In the genomic region with DNA sequence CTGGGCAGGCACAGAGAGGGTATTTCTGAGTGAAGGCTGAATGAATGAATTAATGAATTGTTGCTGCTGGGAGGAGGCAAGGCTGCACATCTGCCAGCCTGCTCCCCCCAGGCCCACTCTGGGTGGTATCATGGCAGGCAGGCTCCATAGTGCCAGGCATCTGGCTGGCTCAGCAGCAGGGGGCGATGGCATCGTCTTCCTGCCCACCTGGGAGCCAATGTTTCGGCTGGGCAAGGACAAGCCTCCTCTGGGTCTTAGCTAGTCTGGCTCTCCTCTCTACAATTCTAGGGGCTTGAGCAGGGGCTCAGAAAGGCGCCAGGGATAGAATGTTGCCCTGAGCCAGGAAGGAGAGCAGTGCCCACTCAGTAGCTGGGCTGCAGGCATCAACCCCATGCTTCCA, we compare ENCODE assay signal across 13 cellular contexts. TPM values are rescaled to one million over a fixed set of nuclear protein-coding genes. Genes with fewer than 3 reads are reported as not detected.
A peak's percentile ranks its signal among the peaks of the same experiment; 100 is the strongest.
DNase-seq lines count a peak whose midpoint lies in the region; ATAC-seq, FAIRE-seq and TF ChIP-seq lines count a peak whose summit lies in the region.
"Had no signal": no experiment of that assay in that cellular context is flagged by ENCODE, and none has a peak within 500 bp of the region (broad histone marks: within the 10 kb centered on the region; RNA-seq: fewer than 3 reads in every experiment).

No MANE protein-coding gene starts in this region.

- H3K79me2 ChIP-seq in HepG2 (ENCODE audit: insufficient read depth, low read length) = no peaks in the 10 kb centered on the region
- H3K79me2 ChIP-seq in OCI-LY1 (ENCODE audit: insufficient read depth, low read length) = peaks cover 6% of the 10 kb centered on the region; the same call in 1 of the 2 replicates

- H3K4me3 ChIP-seq in HepG2 (replicated peaks in 1 of 3; ENCODE audit: insufficient read depth in 1 of 3, low read depth in 2 of 3, low read length in 3 of 3) (no peak overlapping the region), right lobe of liver (no peak overlapping the region), OCI-LY1 (ENCODE audit: low read depth, low read length, poor library complexity, severe bottlenecking) (no peak overlapping the region), upper lobe of right lung (no peak overlapping the region), testis (no peak overlapping the region)
- H3K4me3 ChIP-seq: breast epithelium, gastroesophageal sphincter, GM23248, psoas muscle had no signal

- in situ Hi-C loops in HepG2 (cut with HindIII; ENCODE audit: extremely low pct_ligation_motif_present, low pct_unique_long_range_greater_than_20kb) = no loop called here

- H3F3A ChIP-seq in OCI-LY1 (ENCODE audit: insufficient read depth, low read length) = no peaks in the 10 kb centered on the region

- TF ChIP-seq POLR2A in HepG2 (IDR thresholded peaks at IDR 0.05; ENCODE audit: insufficient read depth in 1 of 2, low read depth in 2 of 2, low read length in 2 of 2) = peak in 1 of 2 experiments; percentile 13; a peak in 1 of 4 replicates
- no peak for TF ChIP-seq POLR2A in right lobe of liver (IDR thresholded peaks at IDR 0.05)
- TF ChIP-seq POLR2A in testis (IDR thresholded peaks at IDR 0.05) = no peak

- H3K4me2 ChIP-seq in HepG2 (ENCODE audit: low read depth, low read length) (no peak overlapping the region), OCI-LY1 (ENCODE audit: low read length) (no peak overlapping the region)

- intact Hi-C loops in HepG2 (cut with micrococcal nuclease; ENCODE audit: unreplicated experiment) (no loop called here), right lobe of liver (cut with DNase I) (loop anchor here in 1 of 2 donors (5.0 kb wide), 1 partner anchor 105 kb away; no protein-coding TSS in a partner anchor), upper lobe of right lung (cut with DNase I) (no loop called here), testis (cut with DNase I; ENCODE audit: low total_unique reads) (no loop called here)
- intact Hi-C loops in dendritic cell treated with granulocyte-macrophage colony-stimulating factor and Interleukin-4, amounts not matched to agents 40 ng/mL and 50 ng/mL, for 4 days (cut with micrococcal nuclease) = no loop called here

- no peaks in the 10 kb centered on the region for H3K9me3 Mint-ChIP-seq in dendritic cell treated with granulocyte-macrophage colony-stimulating factor and Interleukin-4, amounts not matched to agents 40 ng/mL and 50 ng/mL, for 4 days
- H3K9me3 Mint-ChIP-seq: WTC11 had no signal

- H4K20me1 ChIP-seq in HepG2 (ENCODE audit: insufficient read depth, low read length) (peaks cover 10% of the 10 kb centered on the region), OCI-LY1 (ENCODE audit: insufficient read depth, low read length) (no peaks in the 10 kb centered on the region)

- TF ChIP-seq CTCF in HepG2 (CRISPR knock-in tag; IDR thresholded peaks at IDR 0.05) (0 out of 2 replicates have a peak, but pooled peaks have one; percentile 14), right lobe of liver (IDR thresholded peaks at IDR 0.05) (no peak), OCI-LY1 (IDR thresholded peaks at IDR 0.05; ENCODE audit: low read length) (peak; percentile 38; the same call in 1 of the 2 replicates), upper lobe of right lung (IDR thresholded peaks at IDR 0.05) (no peak), testis (IDR thresholded peaks at IDR 0.05) (no peak)

- peaks cover 71% of the 10 kb centered on the region for H3K36me3 Mint-ChIP-seq in dendritic cell treated with granulocyte-macrophage colony-stimulating factor and Interleukin-4, amounts not matched to agents 40 ng/mL and 50 ng/mL, for 4 days (ENCODE audit: low read depth)

- DNase-seq in HepG2 (ENCODE audit: low spot score) = no peak
- DNase-seq in right lobe of liver = no peak
- peak; percentile 34 for DNase-seq in upper lobe of right lung
- DNase-seq in testis = no peak
- no peak for DNase-seq in central memory CD4-positive, alpha-beta T cell
- no peak for DNase-seq in anterior cingulate cortex (lab: John Stamatoyannopoulos, UW)
- DNase-seq: GM23248 had no signal

- no peak for TF ChIP-seq RAD21 in HepG2 (CRISPR knock-in tag; IDR thresholded peaks at IDR 0.05)

- H3K27ac ChIP-seq in HepG2 (ENCODE audit: extremely low read length, insufficient read depth, low read length) (no peak overlapping the region), right lobe of liver (no peak overlapping the region), OCI-LY1 (ENCODE audit: low read depth, low read length, poor library complexity, severe bottlenecking) (peak overlapping the region; percentile 92), upper lobe of right lung (no peak overlapping the region), testis (no peak overlapping the region)
- H3K27ac ChIP-seq: gastroesophageal sphincter, GM23248, psoas muscle had no signal

- no peaks in the 10 kb centered on the region for H3K9me2 ChIP-seq in OCI-LY1 (ENCODE audit: low read depth, low read length)

- H3K27me3 ChIP-seq in HepG2 (ENCODE audit: control insufficient read depth in 1 of 2, insufficient read depth in 2 of 2, low read length in 2 of 2) (peaks cover 1 to 12% of the 10 kb centered on the region in 2 experiments; a peak in 3 of 5 replicates), right lobe of liver (no peaks in the 10 kb centered on the region), OCI-LY1 (ENCODE audit: insufficient read depth, low read length) (no peaks in the 10 kb centered on the region), upper lobe of right lung (no peaks in the 10 kb centered on the region), testis (no peaks in the 10 kb centered on the region)
- H3K27me3 ChIP-seq: breast epithelium, gastroesophageal sphincter had no signal

- no peak for ATAC-seq in HepG2
- ATAC-seq in right lobe of liver = no peak
- no peak for ATAC-seq in upper lobe of right lung
- ATAC-seq: gastroesophageal sphincter had no signal

- POLR2A ChIA-PET in HepG2 (lab: Yijun Ruan, JAX) = interaction anchor here (1.0 kb wide), 1 partner anchor 9 kb away, joined by 3 read pairs; no protein-coding TSS in a partner anchor

- H3K27me3 Mint-ChIP-seq in dendritic cell treated with granulocyte-macrophage colony-stimulating factor and Interleukin-4, amounts not matched to agents 40 ng/mL and 50 ng/mL, for 4 days = peaks cover 5% of the 10 kb centered on the region

- H3K4me1 ChIP-seq in HepG2 (ENCODE audit: insufficient read depth, low read length) (peaks cover 13% of the 10 kb centered on the region), right lobe of liver (peaks cover 0 to 8% (median 0%) of the 10 kb centered on the region in 4 donors), OCI-LY1 (ENCODE audit: insufficient read depth, low read length, severe bottlenecking) (peaks cover 48% of the 10 kb centered on the region), upper lobe of right lung (no peaks in the 10 kb centered on the region), testis (peaks cover 4% of the 10 kb centered on the region)

- BruUV-seq in HepG2 (replicated peaks; lab: Mats Ljungman, UMichigan) = no TSS peak

- no peak overlapping the region for H3K4me3 Mint-ChIP-seq in dendritic cell treated with granulocyte-macrophage colony-stimulating factor and Interleukin-4, amounts not matched to agents 40 ng/mL and 50 ng/mL, for 4 days
- H3K4me3 Mint-ChIP-seq: WTC11 had no signal

- no peak for FAIRE-seq in HepG2 (lab: Jason Lieb, UNC)

- H3K9me3 ChIP-seq in HepG2 (ENCODE audit: low read length) (no peaks in the 10 kb centered on the region), right lobe of liver (no peaks in the 10 kb centered on the region), OCI-LY1 (ENCODE audit: low read length) (no peaks in the 10 kb centered on the region), upper lobe of right lung (no peaks in the 10 kb centered on the region), testis (no peaks in the 10 kb centered on the region)
- H3K9me3 ChIP-seq: breast epithelium, gastroesophageal sphincter, psoas muscle had no signal

- WGBS in HepG2 (ENCODE audit: low lambda C conversion rate) = no CpG with 5 or more reads among the region's 4 CpGs
- no CpG with 5 or more reads among the region's 4 CpGs for WGBS in right lobe of liver (ENCODE audit: insufficient coverage, low coverage, low lambda C conversion rate, missing lambda C conversion rate)
- 85 to 88% methylated on average over 3 to 4 of the region's 4 CpGs for WGBS in testis, 2 donors

- TF ChIP-seq EP300 in HepG2 (IDR thresholded peaks at IDR 0.05; ENCODE audit: low read depth in 2 of 2, low read length in 2 of 2) (no peak), HepG2 (CRISPR knock-in tag; IDR thresholded peaks at IDR 0.05; ENCODE audit: borderline replicate concordance) (no peak)

- H3K36me3 ChIP-seq in HepG2 (replicated peaks in 1 of 2; ENCODE audit: control insufficient read depth in 1 of 2, insufficient read depth in 2 of 2, low read length in 2 of 2) (peaks cover 17 to 34% of the 10 kb centered on the region in 2 experiments), right lobe of liver (peaks cover 10 to 33% (median 14%) of the 10 kb centered on the region in 4 donors), OCI-LY1 (ENCODE audit: insufficient read depth, low read length) (peaks cover 42% of the 10 kb centered on the region; the same call in 1 of the 2 replicates), upper lobe of right lung (peaks cover 43% of the 10 kb centered on the region), testis (ENCODE audit: low read depth, missing control alignments) (no peaks in the 10 kb centered on the region)

- H2AFZ ChIP-seq in HepG2 (ENCODE audit: low read length) (no peak overlapping the region), OCI-LY1 (ENCODE audit: low read length) (no peak overlapping the region)
- H2AFZ ChIP-seq: GM23248 had no signal

- H3K4me1 Mint-ChIP-seq in dendritic cell treated with granulocyte-macrophage colony-stimulating factor and Interleukin-4, amounts not matched to agents 40 ng/mL and 50 ng/mL, for 4 days (ENCODE audit: low read depth) = peaks cover 65% of the 10 kb centered on the region

- H3K9ac ChIP-seq in HepG2 (ENCODE audit: insufficient read depth, low read depth, low read length) = no peak overlapping the region
- H3K9ac ChIP-seq in OCI-LY1 (ENCODE audit: low read length) = no peak overlapping the region
- H3K9ac ChIP-seq: GM23248 had no signal

- CTCF ChIA-PET in HepG2 (lab: Yijun Ruan, JAX; ENCODE audit: low intra/inter-chr PET ratio, low total read pairs) = no interaction called here

- peak overlapping the region; percentile 47 for H3K27ac Mint-ChIP-seq in dendritic cell treated with granulocyte-macrophage colony-stimulating factor and Interleukin-4, amounts not matched to agents 40 ng/mL and 50 ng/mL, for 4 days
- H3K27ac Mint-ChIP-seq: WTC11 had no signal

RNA-seq across cellular contexts. Expression of gene TLR9, which starts 1.7 kb away (rescaled TPM):
- total RNA-seq in HepG2 (2016; rRNA removed; fragmentation: Illumina TruSeq; extraction: Trizol) = not detected in 2 replicates
- total RNA-seq in HepG2 (2016; cell fraction: cytosol; rRNA removed; fragmentation: Illumina TruSeq; extraction: Trizol; ENCODE audit: low read depth) = not detected in 2 replicates
- total RNA-seq in HepG2 (2016; cell fraction: insoluble cytoplasmic fraction; rRNA removed; fragmentation: Illumina TruSeq; extraction: Trizol) = not detected in 2 replicates
- total RNA-seq in HepG2 (2016; cell fraction: membrane; rRNA removed; fragmentation: Illumina TruSeq; extraction: Trizol) = not detected in 2 replicates
- not detected in 2 replicates for total RNA-seq in HepG2 (2016; cell fraction: nucleus; rRNA removed; fragmentation: Illumina TruSeq; extraction: Trizol)
- polyA plus RNA-seq in HepG2 (2011; rRNA removed) = 0.08 TPM in 1 of 2 replicates, not detected in the other
- 0.01 TPM in 2 replicates for polyA plus RNA-seq in HepG2 (2011; cell fraction: cytosol; rRNA removed)
- 0.88 and 0.95 TPM in 2 replicates for polyA plus RNA-seq in HepG2 (2011; cell fraction: nucleus; rRNA removed)
- 0.31 TPM in 1 of 2 replicates, not detected in the other for polyA plus RNA-seq in HepG2 (2012)
- polyA plus RNA-seq in HepG2 (2016; cell fraction: cytosol; fragmentation: Illumina TruSeq; extraction: Trizol; ENCODE audit: low read depth) = not detected in 2 replicates
- polyA plus RNA-seq in HepG2 (2016; cell fraction: insoluble cytoplasmic fraction; fragmentation: Illumina TruSeq; extraction: Trizol; ENCODE audit: low read depth) = not detected in 2 replicates
- polyA plus RNA-seq in HepG2 (2016; cell fraction: membrane; fragmentation: Illumina TruSeq; extraction: Trizol; ENCODE audit: low read depth) = not detected in 2 replicates
- polyA plus RNA-seq in HepG2 (2016; cell fraction: nucleus; fragmentation: Illumina TruSeq; extraction: Trizol; ENCODE audit: insufficient read depth, low read depth) = not detected in 2 replicates
- polyA minus RNA-seq in HepG2 (2011; rRNA and poly(A)+ RNA removed; ENCODE audit: low replicate concordance) = 0.14 TPM in 1 of 2 replicates, not detected in the other
- not detected in 2 replicates for polyA minus RNA-seq in HepG2 (2011; cell fraction: cytosol; rRNA and poly(A)+ RNA removed)
- 0.25 and 0.26 TPM in 2 replicates for polyA minus RNA-seq in HepG2 (2011; cell fraction: nucleus; rRNA and poly(A)+ RNA removed)
- under 1 TPM in 4 of 6 experiments, not detected in 2; 0.12 to 0.59 (median 0.24) TPM for total RNA-seq in right lobe of liver
- total RNA-seq in upper lobe of right lung = 0.87 TPM
- under 1 TPM; 0.08 to 0.25 TPM for total RNA-seq in testis
- 0.20 TPM for polyA plus RNA-seq in testis (ENCODE audit: insufficient read depth, low read depth, low replicate concordance)
- total RNA-seq: gastroesophageal sphincter, GM23248, WTC11 had no signal
- polyA plus RNA-seq: GM23248 had no signal

RNA-seq across cellular contexts. Expression of gene TWF2, which starts 11.8 kb away (rescaled TPM):
- total RNA-seq in HepG2 (2016; rRNA removed; fragmentation: Illumina TruSeq; extraction: Trizol) (45.5 and 49.1 TPM in 2 replicates), right lobe of liver (10 to 100 TPM; 12.9 to 34.4 (median 23.7) TPM), upper lobe of right lung (50.4 TPM), testis (10 to 100 TPM; 36.5 to 58.1 TPM)
- total RNA-seq in HepG2 (2016; cell fraction: cytosol; rRNA removed; fragmentation: Illumina TruSeq; extraction: Trizol; ENCODE audit: low read depth) = 9.3 and 10.4 TPM in 2 replicates
- total RNA-seq in HepG2 (2016; cell fraction: insoluble cytoplasmic fraction; rRNA removed; fragmentation: Illumina TruSeq; extraction: Trizol) = 46.7 and 47.5 TPM in 2 replicates
- total RNA-seq in HepG2 (2016; cell fraction: membrane; rRNA removed; fragmentation: Illumina TruSeq; extraction: Trizol) = 18.1 and 19.8 TPM in 2 replicates
- 19.0 and 20.5 TPM in 2 replicates for total RNA-seq in HepG2 (2016; cell fraction: nucleus; rRNA removed; fragmentation: Illumina TruSeq; extraction: Trizol)
- polyA plus RNA-seq in HepG2 (2011; rRNA removed) (108 and 123 TPM in 2 replicates), testis (ENCODE audit: insufficient read depth, low read depth, low replicate concordance) (30.0 TPM)
- polyA plus RNA-seq in HepG2 (2011; cell fraction: cytosol; rRNA removed) = 139 and 201 TPM in 2 replicates
- 105 and 112 TPM in 2 replicates for polyA plus RNA-seq in HepG2 (2011; cell fraction: nucleus; rRNA removed)
- polyA plus RNA-seq in HepG2 (2012) = 63.2 and 85.2 TPM in 2 replicates
- polyA plus RNA-seq in HepG2 (2016; cell fraction: cytosol; fragmentation: Illumina TruSeq; extraction: Trizol; ENCODE audit: low read depth) = 10.6 and 11.3 TPM in 2 replicates
- polyA plus RNA-seq in HepG2 (2016; cell fraction: insoluble cytoplasmic fraction; fragmentation: Illumina TruSeq; extraction: Trizol; ENCODE audit: low read depth) = 55.3 and 58.3 TPM in 2 replicates
- 16.1 and 16.9 TPM in 2 replicates for polyA plus RNA-seq in HepG2 (2016; cell fraction: membrane; fragmentation: Illumina TruSeq; extraction: Trizol; ENCODE audit: low read depth)
- 37.2 and 39.4 TPM in 2 replicates for polyA plus RNA-seq in HepG2 (2016; cell fraction: nucleus; fragmentation: Illumina TruSeq; extraction: Trizol; ENCODE audit: insufficient read depth, low read depth)
- 46.6 and 135 TPM in 2 replicates for polyA minus RNA-seq in HepG2 (2011; rRNA and poly(A)+ RNA removed; ENCODE audit: low replicate concordance)
- polyA minus RNA-seq in HepG2 (2011; cell fraction: cytosol; rRNA and poly(A)+ RNA removed) = 84.6 and 87.5 TPM in 2 replicates
- 18.5 and 25.0 TPM in 2 replicates for polyA minus RNA-seq in HepG2 (2011; cell fraction: nucleus; rRNA and poly(A)+ RNA removed)

RNA-seq across cellular contexts. Expression of gene PPM1M, which starts 18.4 kb away (rescaled TPM):
- total RNA-seq in HepG2 (2016; rRNA removed; fragmentation: Illumina TruSeq; extraction: Trizol) (1.5 and 2.5 TPM in 2 replicates), right lobe of liver (1 to 10 TPM; 2.8 to 7.1 (median 4.5) TPM), upper lobe of right lung (44.0 TPM), testis (10 to 100 TPM; 12.9 to 15.2 TPM)
- 0.91 and 1.1 TPM in 2 replicates for total RNA-seq in HepG2 (2016; cell fraction: cytosol; rRNA removed; fragmentation: Illumina TruSeq; extraction: Trizol; ENCODE audit: low read depth)
- total RNA-seq in HepG2 (2016; cell fraction: insoluble cytoplasmic fraction; rRNA removed; fragmentation: Illumina TruSeq; extraction: Trizol) = 2.2 and 2.4 TPM in 2 replicates
- 2.7 and 3.5 TPM in 2 replicates for total RNA-seq in HepG2 (2016; cell fraction: membrane; rRNA removed; fragmentation: Illumina TruSeq; extraction: Trizol)
- total RNA-seq in HepG2 (2016; cell fraction: nucleus; rRNA removed; fragmentation: Illumina TruSeq; extraction: Trizol) = 2.0 and 2.1 TPM in 2 replicates
- polyA plus RNA-seq in HepG2 (2011; rRNA removed) (5.9 and 6.9 TPM in 2 replicates), testis (ENCODE audit: insufficient read depth, low read depth, low replicate concordance) (22.2 TPM)
- 4.4 and 5.2 TPM in 2 replicates for polyA plus RNA-seq in HepG2 (2011; cell fraction: cytosol; rRNA removed)
- polyA plus RNA-seq in HepG2 (2011; cell fraction: nucleus; rRNA removed) = 20.6 and 21.3 TPM in 2 replicates
- polyA plus RNA-seq in HepG2 (2012) = 4.0 and 4.5 TPM in 2 replicates
- 0.99 and 1.1 TPM in 2 replicates for polyA plus RNA-seq in HepG2 (2016; cell fraction: cytosol; fragmentation: Illumina TruSeq; extraction: Trizol; ENCODE audit: low read depth)
- 2.0 and 2.3 TPM in 2 replicates for polyA plus RNA-seq in HepG2 (2016; cell fraction: insoluble cytoplasmic fraction; fragmentation: Illumina TruSeq; extraction: Trizol; ENCODE audit: low read depth)
- polyA plus RNA-seq in HepG2 (2016; cell fraction: membrane; fragmentation: Illumina TruSeq; extraction: Trizol; ENCODE audit: low read depth) = 2.3 and 2.5 TPM in 2 replicates
- polyA plus RNA-seq in HepG2 (2016; cell fraction: nucleus; fragmentation: Illumina TruSeq; extraction: Trizol; ENCODE audit: insufficient read depth, low read depth) = 3.6 and 4.3 TPM in 2 replicates
- polyA minus RNA-seq in HepG2 (2011; rRNA and poly(A)+ RNA removed; ENCODE audit: low replicate concordance) = 8.9 and 14.9 TPM in 2 replicates
- polyA minus RNA-seq in HepG2 (2011; cell fraction: cytosol; rRNA and poly(A)+ RNA removed) = 1.5 and 1.9 TPM in 2 replicates
- polyA minus RNA-seq in HepG2 (2011; cell fraction: nucleus; rRNA and poly(A)+ RNA removed) = 2.7 and 3.7 TPM in 2 replicates

RNA-seq across cellular contexts. Expression of gene ALAS1, which starts 29.2 kb away (rescaled TPM):
- total RNA-seq in HepG2 (2016; rRNA removed; fragmentation: Illumina TruSeq; extraction: Trizol) (36.0 and 40.2 TPM in 2 replicates), right lobe of liver (100 to 1,000 TPM in 4 of 6 experiments, 10 to 100 TPM in 2; 73.4 to 783 (median 147) TPM), upper lobe of right lung (78.9 TPM), testis (10 to 100 TPM; 49.9 to 51.4 TPM)
- total RNA-seq in HepG2 (2016; cell fraction: cytosol; rRNA removed; fragmentation: Illumina TruSeq; extraction: Trizol; ENCODE audit: low read depth) = 9.6 and 11.6 TPM in 2 replicates
- total RNA-seq in HepG2 (2016; cell fraction: insoluble cytoplasmic fraction; rRNA removed; fragmentation: Illumina TruSeq; extraction: Trizol) = 33.6 and 35.3 TPM in 2 replicates
- total RNA-seq in HepG2 (2016; cell fraction: membrane; rRNA removed; fragmentation: Illumina TruSeq; extraction: Trizol) = 14.0 and 14.5 TPM in 2 replicates
- total RNA-seq in HepG2 (2016; cell fraction: nucleus; rRNA removed; fragmentation: Illumina TruSeq; extraction: Trizol) = 16.9 and 18.1 TPM in 2 replicates
- polyA plus RNA-seq in HepG2 (2011; rRNA removed) (39.0 and 43.2 TPM in 2 replicates), testis (ENCODE audit: insufficient read depth, low read depth, low replicate concordance) (54.2 TPM)
- polyA plus RNA-seq in HepG2 (2011; cell fraction: cytosol; rRNA removed) = 41.2 and 50.6 TPM in 2 replicates
- 30.0 and 30.9 TPM in 2 replicates for polyA plus RNA-seq in HepG2 (2011; cell fraction: nucleus; rRNA removed)
- polyA plus RNA-seq in HepG2 (2012) = 19.8 and 27.7 TPM in 2 replicates
- polyA plus RNA-seq in HepG2 (2016; cell fraction: cytosol; fragmentation: Illumina TruSeq; extraction: Trizol; ENCODE audit: low read depth) = 3.9 and 4.3 TPM in 2 replicates
- 27.6 and 42.4 TPM in 2 replicates for polyA plus RNA-seq in HepG2 (2016; cell fraction: insoluble cytoplasmic fraction; fragmentation: Illumina TruSeq; extraction: Trizol; ENCODE audit: low read depth)
- 6.8 and 7.1 TPM in 2 replicates for polyA plus RNA-seq in HepG2 (2016; cell fraction: membrane; fragmentation: Illumina TruSeq; extraction: Trizol; ENCODE audit: low read depth)
- 26.7 and 30.3 TPM in 2 replicates for polyA plus RNA-seq in HepG2 (2016; cell fraction: nucleus; fragmentation: Illumina TruSeq; extraction: Trizol; ENCODE audit: insufficient read depth, low read depth)
- 49.6 and 54.7 TPM in 2 replicates for polyA minus RNA-seq in HepG2 (2011; rRNA and poly(A)+ RNA removed; ENCODE audit: low replicate concordance)
- polyA minus RNA-seq in HepG2 (2011; cell fraction: cytosol; rRNA and poly(A)+ RNA removed) = 23.9 and 26.4 TPM in 2 replicates
- 17.3 and 19.0 TPM in 2 replicates for polyA minus RNA-seq in HepG2 (2011; cell fraction: nucleus; rRNA and poly(A)+ RNA removed)

RNA-seq across cellular contexts. Expression of gene WDR82, which starts 51.3 kb away (rescaled TPM):
- 59.5 and 62.0 TPM in 2 replicates for total RNA-seq in HepG2 (2016; rRNA removed; fragmentation: Illumina TruSeq; extraction: Trizol)
- total RNA-seq in HepG2 (2016; cell fraction: cytosol; rRNA removed; fragmentation: Illumina TruSeq; extraction: Trizol; ENCODE audit: low read depth) = 6.3 and 6.7 TPM in 2 replicates
- total RNA-seq in HepG2 (2016; cell fraction: insoluble cytoplasmic fraction; rRNA removed; fragmentation: Illumina TruSeq; extraction: Trizol) = 58.9 and 60.5 TPM in 2 replicates
- 27.7 and 28.8 TPM in 2 replicates for total RNA-seq in HepG2 (2016; cell fraction: membrane; rRNA removed; fragmentation: Illumina TruSeq; extraction: Trizol)
- total RNA-seq in HepG2 (2016; cell fraction: nucleus; rRNA removed; fragmentation: Illumina TruSeq; extraction: Trizol) = 32.4 and 32.6 TPM in 2 replicates
- 39.1 and 41.9 TPM in 2 replicates for polyA plus RNA-seq in HepG2 (2011; rRNA removed)
- polyA plus RNA-seq in HepG2 (2011; cell fraction: cytosol; rRNA removed) = 23.5 and 37.7 TPM in 2 replicates
- polyA plus RNA-seq in HepG2 (2011; cell fraction: nucleus; rRNA removed) = 10.7 and 14.5 TPM in 2 replicates
- polyA plus RNA-seq in HepG2 (2012) = 48.3 and 52.2 TPM in 2 replicates
- polyA plus RNA-seq in HepG2 (2016; cell fraction: cytosol; fragmentation: Illumina TruSeq; extraction: Trizol; ENCODE audit: low read depth) = 3.6 and 4.2 TPM in 2 replicates
- 60.6 and 66.1 TPM in 2 replicates for polyA plus RNA-seq in HepG2 (2016; cell fraction: insoluble cytoplasmic fraction; fragmentation: Illumina TruSeq; extraction: Trizol; ENCODE audit: low read depth)
- polyA plus RNA-seq in HepG2 (2016; cell fraction: membrane; fragmentation: Illumina TruSeq; extraction: Trizol; ENCODE audit: low read depth) = 13.9 and 15.0 TPM in 2 replicates
- polyA plus RNA-seq in HepG2 (2016; cell fraction: nucleus; fragmentation: Illumina TruSeq; extraction: Trizol; ENCODE audit: insufficient read depth, low read depth) = 38.8 and 40.8 TPM in 2 replicates
- polyA minus RNA-seq in HepG2 (2011; rRNA and poly(A)+ RNA removed; ENCODE audit: low replicate concordance) = 52.7 and 77.7 TPM in 2 replicates
- polyA minus RNA-seq in HepG2 (2011; cell fraction: cytosol; rRNA and poly(A)+ RNA removed) = 29.3 and 33.9 TPM in 2 replicates
- polyA minus RNA-seq in HepG2 (2011; cell fraction: nucleus; rRNA and poly(A)+ RNA removed) = 28.7 and 33.2 TPM in 2 replicates
- 10 to 100 TPM; 14.1 to 25.2 (median 20.7) TPM for total RNA-seq in right lobe of liver
- 61.9 TPM for total RNA-seq in upper lobe of right lung
- 10 to 100 TPM; 76.1 to 85.7 TPM for total RNA-seq in testis
- 80.9 TPM for polyA plus RNA-seq in testis (ENCODE audit: insufficient read depth, low read depth, low replicate concordance)

Comparison
In these comparisons a context has a peak if more than half of its experiments do, and no peak if none do; other contexts are left out.
1. CTCF ChIP-seq: peak in HepG2 (single experiment) and OCI-LY1 (single experiment); none in right lobe of liver (0 of 4), upper lobe of right lung (single experiment) and testis (0 of 3).